In the genomic region with DNA sequence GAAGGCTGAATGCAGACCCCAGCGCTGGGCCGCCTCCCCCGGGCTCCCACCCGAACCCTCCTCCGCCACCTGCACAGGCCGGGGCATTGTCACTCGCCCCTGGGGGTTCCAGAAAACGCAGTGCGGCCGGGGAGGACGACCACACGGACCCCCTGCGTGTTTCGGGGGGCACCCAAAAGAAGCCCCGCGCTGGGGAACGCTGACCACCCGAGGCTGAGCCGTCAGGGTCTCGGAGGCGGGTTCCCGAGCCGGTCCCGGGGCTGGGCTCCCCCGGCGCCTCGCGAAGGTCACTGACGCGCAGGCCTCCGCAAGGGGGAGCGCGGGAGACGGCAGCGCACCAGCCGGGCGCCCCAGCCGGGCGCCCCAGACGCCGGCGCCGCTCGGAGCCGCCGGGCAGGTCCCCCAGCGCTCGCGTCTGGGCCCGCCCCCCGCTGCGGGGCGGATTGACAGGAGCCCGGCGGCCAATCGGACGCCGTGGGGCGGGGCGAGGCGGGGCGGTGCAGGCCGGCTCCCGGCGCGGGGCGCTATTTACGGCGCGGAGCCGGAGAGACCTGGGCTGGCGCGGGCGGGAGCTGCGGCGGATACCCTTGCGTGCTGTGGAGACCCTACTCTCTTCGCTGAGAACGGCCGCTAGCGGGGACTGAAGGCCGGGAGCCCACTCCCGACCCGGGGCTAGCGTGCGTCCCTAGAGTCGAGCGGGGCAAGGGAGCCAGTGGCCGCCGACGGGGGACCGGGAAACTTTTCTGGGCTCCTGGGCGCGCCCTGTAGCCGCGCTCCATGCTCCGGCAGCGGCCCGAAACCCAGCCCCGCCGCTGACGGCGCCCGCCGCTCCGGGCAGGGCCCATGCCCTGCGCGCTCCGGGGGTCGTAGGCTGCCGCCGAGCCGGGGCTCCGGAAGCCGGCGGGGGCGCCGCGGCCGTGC, we compare ENCODE assay signal across 8 cellular contexts. TPM values are rescaled to one million over a fixed set of nuclear protein-coding genes. Genes with fewer than 3 reads are reported as not detected.
DNase-seq lines count a peak whose midpoint lies in the region; ATAC-seq lines count a peak whose summit lies in the region.

BAMBI (plus strand) TSS at position 554 of the 921 bp plus-strand sequence. CDS start 377 bp downstream, outside the sequence.

- H3K36me3 Mint-ChIP-seq in CD4-positive, CD25-positive, alpha-beta regulatory T cell: no peaks in the 10 kb centered on the region

- peaks cover 56% of the 10 kb centered on the region for H3K27me3 ChIP-seq in CD4-positive, CD25-positive, alpha-beta regulatory T cell (ENCODE audit: control insufficient read depth, insufficient read depth, low read length)
- H3K27me3 ChIP-seq in effector memory CD4-positive, alpha-beta T cell (replicated peaks; ENCODE audit: control insufficient read depth, insufficient read depth, low read length, poor library complexity, severe bottlenecking): peaks cover 22% of the 10 kb centered on the region
- peaks cover 26 to 57% of the 10 kb centered on the region in 2 experiments for H3K27me3 ChIP-seq in mesenchymal stem cell (ENCODE audit: control insufficient read depth in 1 of 2, insufficient read depth in 1 of 2, low read length in 2 of 2)

- peak; percentile 95 to 97 for ATAC-seq in CD4-positive, CD25-positive, alpha-beta regulatory T cell (ENCODE audit: low read depth in 2 of 2)
- ATAC-seq in GM19351 (IDR thresholded peaks at IDR 0.05; ENCODE audit: unreplicated experiment): peak; percentile 97
- ATAC-seq in HG03460 (IDR thresholded peaks at IDR 0.05; ENCODE audit: unreplicated experiment): peak; percentile 98

- peak within 1 kb of the TSS; percentile 78 for H3K4me3 ChIP-seq in CD4-positive, CD25-positive, alpha-beta regulatory T cell (ENCODE audit: low read depth, low read length)
- H3K4me3 ChIP-seq in effector memory CD4-positive, alpha-beta T cell (ENCODE audit: insufficient read depth, low read depth, low read length, poor library complexity, severe bottlenecking): peak within 1 kb of the TSS; percentile 59
- peak within 1 kb of the TSS; percentile 78 to 82 for H3K4me3 ChIP-seq in mesenchymal stem cell (ENCODE audit: insufficient read depth in 1 of 2, low read depth in 1 of 2, low read length in 2 of 2)

- H3K14ac ChIP-seq in mesenchymal stem cell (ENCODE audit: low read length in 2 of 2): peak within 1 kb of the TSS; percentile 90 to 99

- H3K4me3 Mint-ChIP-seq in CD4-positive, CD25-positive, alpha-beta regulatory T cell: peak within 1 kb of the TSS; percentile 83 to 91 (median 87)

- peak within 1 kb of the TSS; percentile 98 for H3K18ac ChIP-seq in mesenchymal stem cell (ENCODE audit: low read depth in 1 of 2, low read length in 2 of 2)

- H4K8ac ChIP-seq in mesenchymal stem cell (ENCODE audit: low read length): peak within 1 kb of the TSS; percentile 77

- no peaks in the 10 kb centered on the region for H3K9me3 ChIP-seq in CD4-positive, CD25-positive, alpha-beta regulatory T cell (ENCODE audit: control insufficient read depth in 2 of 2, low read length in 2 of 2)
- H3K9me3 ChIP-seq in effector memory CD4-positive, alpha-beta T cell (ENCODE audit: control insufficient read depth, low read length): no peaks in the 10 kb centered on the region
- H3K9me3 ChIP-seq in mesenchymal stem cell (ENCODE audit: control insufficient read depth, low read length): no peaks in the 10 kb centered on the region

- H3K4ac ChIP-seq in mesenchymal stem cell (ENCODE audit: low read depth in 1 of 2, low read length in 2 of 2): peak within 1 kb of the TSS; percentile 93 to 97

- H2BK120ac ChIP-seq in mesenchymal stem cell (ENCODE audit: low read depth, low read length): peak within 1 kb of the TSS; percentile 64

- WGBS in mesenchymal stem cell: under 1% methylated on average over 102 of the region's 120 CpGs

- H2BK5ac ChIP-seq in mesenchymal stem cell (ENCODE audit: low read depth, low read length, poor library complexity, severe bottlenecking): peak within 1 kb of the TSS; percentile 74

- H3K9me3 Mint-ChIP-seq in CD4-positive, CD25-positive, alpha-beta regulatory T cell: peaks cover 0 to 4% (median 0%) of the 10 kb centered on the region in 7 donors

- DNase-seq in CD4-positive, CD25-positive, alpha-beta regulatory T cell: peak; percentile 76 to 91 (median 83)
- DNase-seq in NCI-H82 treated with DMSO at 0.1 percent for 48 hours (lab: John Stamatoyannopoulos, UW; ENCODE audit: unreplicated experiment): peak; percentile 42
- DNase-seq in activated CD8-positive, alpha-beta memory T cell treated with anti-CD3 and anti-CD28 coated beads for 1 hour (ENCODE audit: extremely low read depth in 1 of 2, low read depth in 1 of 2): peak; percentile 60 to 80
- peak; percentile 72 to 80 (median 79) for DNase-seq in effector memory CD4-positive, alpha-beta T cell
- DNase-seq in mesenchymal stem cell: peak; percentile 91
- DNase-seq in stimulated activated CD4-positive, alpha-beta T cell treated with anti-CD3 and anti-CD28 coated beads, TNF-alpha, amount 100 ng/mL, for 48 hours (ENCODE audit: low read depth in 3 of 3): peak; percentile 68 to 89 (median 78)

- H2AK5ac ChIP-seq in mesenchymal stem cell (ENCODE audit: low read length, severe bottlenecking): no peak within 1 kb of the TSS

- peaks cover 32% of the 10 kb centered on the region for H3K4me1 ChIP-seq in CD4-positive, CD25-positive, alpha-beta regulatory T cell (ENCODE audit: control insufficient read depth, insufficient read depth, low read length, poor library complexity, severe bottlenecking)
- peaks cover 16% of the 10 kb centered on the region for H3K4me1 ChIP-seq in effector memory CD4-positive, alpha-beta T cell (ENCODE audit: control insufficient read depth, insufficient read depth, low read length, poor library complexity, severe bottlenecking)
- peaks cover 12% of the 10 kb centered on the region for H3K4me1 ChIP-seq in mesenchymal stem cell (ENCODE audit: control insufficient read depth, insufficient read depth, low read depth, low read length)

- H3K36me3 ChIP-seq in CD4-positive, CD25-positive, alpha-beta regulatory T cell (ENCODE audit: control insufficient read depth, insufficient read depth, low read length): no peaks in the 10 kb centered on the region
- no peaks in the 10 kb centered on the region for H3K36me3 ChIP-seq in effector memory CD4-positive, alpha-beta T cell (ENCODE audit: control insufficient read depth, insufficient read depth, low read length)
- peaks cover 2 to 4% of the 10 kb centered on the region in 2 experiments for H3K36me3 ChIP-seq in mesenchymal stem cell (ENCODE audit: control insufficient read depth in 1 of 2, insufficient read depth in 2 of 2, low read depth in 1 of 2, low read length in 2 of 2)

- peak within 1 kb of the TSS; percentile 81 for H3K9ac ChIP-seq in mesenchymal stem cell (ENCODE audit: low read length)

- H2BK15ac ChIP-seq in mesenchymal stem cell (ENCODE audit: low read depth, poor library complexity, severe bottlenecking): peak within 1 kb of the TSS; percentile 76

- H3K27ac Mint-ChIP-seq in CD4-positive, CD25-positive, alpha-beta regulatory T cell: peak within 1 kb of the TSS in 2 of 3 donors; percentile 1 to 47

- H4K91ac ChIP-seq in mesenchymal stem cell (ENCODE audit: low read length): peak within 1 kb of the TSS; percentile 83

- H3K27me3 Mint-ChIP-seq in CD4-positive, CD25-positive, alpha-beta regulatory T cell: peaks cover 77% of the 10 kb centered on the region

- peak within 1 kb of the TSS; percentile 38 to 96 for H2BK12ac ChIP-seq in mesenchymal stem cell (ENCODE audit: low read length in 2 of 2)

- no peak within 1 kb of the TSS for H3K27ac ChIP-seq in CD4-positive, CD25-positive, alpha-beta regulatory T cell (ENCODE audit: insufficient read depth, low read length, poor library complexity, severe bottlenecking)
- H3K27ac ChIP-seq in effector memory CD4-positive, alpha-beta T cell (ENCODE audit: insufficient read depth, low read length, poor library complexity, severe bottlenecking): no peak within 1 kb of the TSS
- H3K27ac ChIP-seq in mesenchymal stem cell (ENCODE audit: low read length, poor library complexity, severe bottlenecking): no peak within 1 kb of the TSS

- peaks cover 10% of the 10 kb centered on the region for H3K79me1 ChIP-seq in mesenchymal stem cell (replicated peaks; ENCODE audit: low read length, poor library complexity, severe bottlenecking)

- peaks cover 11 to 30% (median 22%) of the 10 kb centered on the region in 4 donors for H3K4me1 Mint-ChIP-seq in CD4-positive, CD25-positive, alpha-beta regulatory T cell

- H3K23ac ChIP-seq in mesenchymal stem cell (ENCODE audit: low read length in 2 of 2): peak within 1 kb of the TSS; percentile 90 to 100

- H2AFZ ChIP-seq in mesenchymal stem cell (ENCODE audit: low read depth, low read length): peak within 1 kb of the TSS; percentile 93

- peak within 1 kb of the TSS; percentile 98 for H3K4me2 ChIP-seq in mesenchymal stem cell (ENCODE audit: low read length, poor library complexity, severe bottlenecking)

RNA-seq across cellular contexts. Expression of gene BAMBI, which starts in this region (rescaled TPM):
- total RNA-seq in CD4-positive, CD25-positive, alpha-beta regulatory T cell: 1.2 TPM
- under 1 TPM in 1 of 4 donors, not detected in 3; 0.20 TPM for polyA plus RNA-seq in CD4-positive, CD25-positive, alpha-beta regulatory T cell
- 156 TPM for polyA plus RNA-seq in mesenchymal stem cell (2013, experiment 1 of 2)
- 155 TPM for polyA plus RNA-seq in mesenchymal stem cell (2013, experiment 2 of 2)
